Comparison of ENCODE assay signal across 11 cellular contexts in genomic region chr16:75248536-75249380, GRCh38. TPM values are rescaled to one million over a fixed set of nuclear protein-coding genes. Genes with fewer than 3 reads are reported as not detected.
A peak's percentile ranks its signal among the peaks of the same experiment; 100 is the strongest.
DNase-seq lines count a peak whose midpoint lies in the region; ATAC-seq, FAIRE-seq and TF ChIP-seq lines count a peak whose summit lies in the region.
"Had no signal": no experiment of that assay in that cellular context is flagged by ENCODE, and none has a peak within 500 bp of the region (broad histone marks: within the 10 kb centered on the region; RNA-seq: fewer than 3 reads in every experiment).

No MANE protein-coding gene starts in this region.

- peaks cover 11 to 100% (median 63%) of the 10 kb centered on the region in 11 experiments; a peak in 21 of 22 replicates for H4K20me1 ChIP-seq in BLaER1 treated with 17β-estradiol and CSF1 and Interleukin-3, amounts not matched to agents 10 nM and 100 nM

- H3K27ac ChIP-seq in BLaER1 treated with 17β-estradiol and CSF1 and Interleukin-3, amounts not matched to agents 10 nM and 100 nM = no peak overlapping the region
- H3K27ac ChIP-seq in body of pancreas = peak overlapping the region; percentile 96 to 99 (median 99)
- H3K27ac ChIP-seq in kidney (ENCODE audit: low read depth in 2 of 2, low read length in 2 of 2) = peak overlapping the region; percentile 93 to 97
- peak overlapping the region; percentile 97 to 99 (median 98) for H3K27ac ChIP-seq in gastrocnemius medialis

- peaks cover 66 to 91% (median 75%) of the 10 kb centered on the region in 11 experiments for H3K27me3 ChIP-seq in BLaER1 treated with 17β-estradiol and CSF1 and Interleukin-3, amounts not matched to agents 10 nM and 100 nM
- H3K27me3 ChIP-seq in body of pancreas (no peaks in the 10 kb centered on the region), gastrocnemius medialis (no peaks in the 10 kb centered on the region)

- H3K36me3 Mint-ChIP-seq in activated CD4-positive, alpha-beta T cell treated with anti-CD3 and anti-CD28 coated beads, Interleukin-2, amount 10 ng/mL, durations not matched to agents 7 days and 5 days (ENCODE audit: low read depth) = no peaks in the 10 kb centered on the region
- H3K36me3 Mint-ChIP-seq: activated naive CD8-positive, alpha-beta T cell had no signal

- intact Hi-C loops in body of pancreas (cut with DNase I) (no loop called here), kidney (cut with DNase I) (no loop called here), gastrocnemius medialis (cut with DNase I; ENCODE audit: low total_unique reads) (no loop called here)

- WGBS in body of pancreas, 2 donors = 53 to 77% methylated on average over 10 to 14 of the region's 17 CpGs

- H3K36me3 ChIP-seq in BLaER1 treated with 17β-estradiol and CSF1 and Interleukin-3, amounts not matched to agents 10 nM and 100 nM = no peaks in the 10 kb centered on the region
- H3K36me3 ChIP-seq in body of pancreas (replicated peaks in 1 of 2; ENCODE audit: insufficient read depth in 1 of 2, low read depth in 2 of 2) (no peaks in the 10 kb centered on the region), kidney (ENCODE audit: control insufficient read depth in 1 of 2, insufficient read depth in 2 of 2, low read length in 2 of 2) (peaks cover 0 to 4% of the 10 kb centered on the region in 2 donors), gastrocnemius medialis (no peaks in the 10 kb centered on the region)

- H3K9me3 ChIP-seq in BLaER1 treated with 17β-estradiol and CSF1 and Interleukin-3, amounts not matched to agents 10 nM and 100 nM (replicated peaks in 1 of 11) = no peaks in the 10 kb centered on the region
- H3K9me3 ChIP-seq in body of pancreas (no peaks in the 10 kb centered on the region), kidney (ENCODE audit: control insufficient read depth in 1 of 2, low read length in 2 of 2) (no peaks in the 10 kb centered on the region), gastrocnemius medialis (no peaks in the 10 kb centered on the region)

- H3K9me3 Mint-ChIP-seq in activated CD4-positive, alpha-beta T cell treated with anti-CD3 and anti-CD28 coated beads, Interleukin-2, amount 10 ng/mL, durations not matched to agents 7 days and 5 days = no peaks in the 10 kb centered on the region

- POLR2A ChIA-PET in activated CD4-positive, alpha-beta T cell treated with anti-CD3 and anti-CD28 coated beads, Interleukin-2, amount 10 ng/mL, durations not matched to agents 7 days and 5 days (lab: Charles Lee) = no interaction called here

- H3K27me3 Mint-ChIP-seq in activated CD4-positive, alpha-beta T cell treated with anti-CD3 and anti-CD28 coated beads, Interleukin-2, amount 10 ng/mL, durations not matched to agents 7 days and 5 days = peaks cover 36% of the 10 kb centered on the region

- TF ChIP-seq CTCF in body of pancreas (IDR thresholded peaks at IDR 0.05) (no peak), kidney (IDR thresholded peaks at IDR 0.05; ENCODE audit: borderline replicate concordance, extremely low read depth, insufficient read depth) (no peak), gastrocnemius medialis (IDR thresholded peaks at IDR 0.05 in 4 of 5, conservative IDR thresholded peaks at IDR 0.05 in 1 of 5) (no peak), GM20000 (IDR thresholded peaks at IDR 0.05; ENCODE audit: extremely low read depth, missing control alignments) (no peak)

- in situ Hi-C loops in gastrocnemius medialis (cut with MboI; ENCODE audit: low sequenced_read_pairs in 4 of 4) = no loop called here

- CTCF ChIA-PET in activated CD4-positive, alpha-beta T cell treated with anti-CD3 and anti-CD28 coated beads, Interleukin-2, amount 10 ng/mL, durations not matched to agents 7 days and 5 days (lab: Charles Lee) = interaction anchor here (2.2 kb wide), 1 partner anchor 15 kb away, joined by 9 read pairs; no protein-coding TSS in a partner anchor

- DNase-seq in body of pancreas (peak in 1 of 4 donors; percentile 6), kidney (peak; percentile 81), gastrocnemius medialis (no peak), NCI-H2171 (lab: John Stamatoyannopoulos, UW) (no peak), GM20000 (ENCODE audit: low spot score) (no peak), NCI-H774 (lab: John Stamatoyannopoulos, UW) (no peak)
- no peak for DNase-seq in activated CD4-positive, alpha-beta T cell treated with anti-CD3 and anti-CD28 coated beads, Interleukin-2, amount 10 ng/mL, durations not matched to agents 7 days and 5 days
- DNase-seq: NCI-H1105 treated with DMSO at 0.1 percent for 48 hours, OCI-M1 had no signal

- H3K4me2 ChIP-seq in BLaER1 treated with 17β-estradiol and CSF1 and Interleukin-3, amounts not matched to agents 10 nM and 100 nM = peak overlapping the region in 6 of 11 experiments; percentile 6 to 31 (median 22); a peak in 8 of 22 replicates

- H3K9ac ChIP-seq in BLaER1 treated with 17β-estradiol and CSF1 and Interleukin-3, amounts not matched to agents 10 nM and 100 nM = no peak overlapping the region
- peak overlapping the region; percentile 39 to 91 for H3K9ac ChIP-seq in kidney (ENCODE audit: low read length in 2 of 2)

- no peak overlapping the region for H3K4me3 ChIP-seq in BLaER1 treated with 17β-estradiol and CSF1 and Interleukin-3, amounts not matched to agents 10 nM and 100 nM
- no peak overlapping the region for H3K4me3 ChIP-seq in body of pancreas
- H3K4me3 ChIP-seq in kidney (ENCODE audit: low read length in 2 of 2) = peak overlapping the region; percentile 49 to 84
- H3K4me3 ChIP-seq in gastrocnemius medialis = peak overlapping the region in 2 of 4 donors; percentile 89 to 91

- no peak overlapping the region for H3K27ac Mint-ChIP-seq in activated CD4-positive, alpha-beta T cell treated with anti-CD3 and anti-CD28 coated beads, Interleukin-2, amount 10 ng/mL, durations not matched to agents 7 days and 5 days
- H3K27ac Mint-ChIP-seq: activated naive CD8-positive, alpha-beta T cell had no signal

- peaks cover 32 to 44% (median 40%) of the 10 kb centered on the region in 10 experiments for H3K4me1 ChIP-seq in BLaER1 treated with 17β-estradiol and CSF1 and Interleukin-3, amounts not matched to agents 10 nM and 100 nM
- H3K4me1 ChIP-seq in body of pancreas (peaks cover 91% of the 10 kb centered on the region), kidney (ENCODE audit: control insufficient read depth in 1 of 2, insufficient read depth in 1 of 2, low read depth in 1 of 2, low read length in 2 of 2) (peaks cover 76 to 77% of the 10 kb centered on the region in 2 donors), gastrocnemius medialis (peaks cover 82 to 90% of the 10 kb centered on the region in 2 donors)

- peaks cover 5% of the 10 kb centered on the region for H3K4me1 Mint-ChIP-seq in activated CD4-positive, alpha-beta T cell treated with anti-CD3 and anti-CD28 coated beads, Interleukin-2, amount 10 ng/mL, durations not matched to agents 7 days and 5 days

- TF ChIP-seq POLR2A in body of pancreas (IDR thresholded peaks at IDR 0.05) (no peak), gastrocnemius medialis (IDR thresholded peaks at IDR 0.05) (no peak)

- no peak for FAIRE-seq in kidney (lab: Jason Lieb, UNC)

- ATAC-seq in body of pancreas (no peak), gastrocnemius medialis (no peak)

- no peak overlapping the region for H3K4me3 Mint-ChIP-seq in activated CD4-positive, alpha-beta T cell treated with anti-CD3 and anti-CD28 coated beads, Interleukin-2, amount 10 ng/mL, durations not matched to agents 7 days and 5 days

RNA-seq across cellular contexts. Expression of gene BCAR1, which starts 2.7 kb away (rescaled TPM):
- total RNA-seq in body of pancreas = 10 to 100 TPM; 61.0 to 72.8 TPM
- 123 TPM for total RNA-seq in kidney
- 69.1 TPM for polyA plus RNA-seq in kidney (ENCODE audit: insufficient read depth, low read depth, low replicate concordance)
- 100 to 1,000 TPM; 101 to 153 (median 145) TPM for total RNA-seq in gastrocnemius medialis
- total RNA-seq in activated CD4-positive, alpha-beta T cell treated with anti-CD3 and anti-CD28 coated beads, Interleukin-2, amount 10 ng/mL, durations not matched to agents 7 days and 5 days = under 1 TPM in 1 of 2 experiments, not detected in 1; 0.04 TPM

RNA-seq across cellular contexts. Expression of gene CTRB1, which starts 30.0 kb away (rescaled TPM):
- total RNA-seq in body of pancreas = over 10,000 TPM; 14,932 to 20,352 TPM
- not detected for total RNA-seq in kidney
- polyA plus RNA-seq in kidney (ENCODE audit: insufficient read depth, low read depth, low replicate concordance) = not detected
- not detected for total RNA-seq in gastrocnemius medialis
- not detected for total RNA-seq in activated CD4-positive, alpha-beta T cell treated with anti-CD3 and anti-CD28 coated beads, Interleukin-2, amount 10 ng/mL, durations not matched to agents 7 days and 5 days

RNA-seq across cellular contexts. Expression of gene CTRB2, which starts 41.8 kb away (rescaled TPM):
- total RNA-seq in body of pancreas = over 10,000 TPM; 18,538 to 32,261 TPM
- not detected for total RNA-seq in kidney
- polyA plus RNA-seq in kidney (ENCODE audit: insufficient read depth, low read depth, low replicate concordance) = not detected
- 1 to 10 TPM in 1 of 4 donors, not detected in 3; 3.0 TPM for total RNA-seq in gastrocnemius medialis
- total RNA-seq in activated CD4-positive, alpha-beta T cell treated with anti-CD3 and anti-CD28 coated beads, Interleukin-2, amount 10 ng/mL, durations not matched to agents 7 days and 5 days = not detected

Comparison
In these comparisons a context has a peak if more than half of its experiments do, and no peak if none do; other contexts are left out.
1. H3K27ac ChIP-seq: peak in body of pancreas (4 of 4), kidney (2 of 2) and gastrocnemius medialis (4 of 4); none in BLaER1 treated with 17β-estradiol and CSF1 and Interleukin-3, amounts not matched to agents 10 nM and 100 nM (0 of 11).
2. H3K4me3 ChIP-seq: peak in kidney (2 of 2); none in BLaER1 treated with 17β-estradiol and CSF1 and Interleukin-3, amounts not matched to agents 10 nM and 100 nM (0 of 10) and body of pancreas (0 of 2).
3. H3K9ac ChIP-seq: peak in kidney (2 of 2); none in BLaER1 treated with 17β-estradiol and CSF1 and Interleukin-3, amounts not matched to agents 10 nM and 100 nM (0 of 11).
4. RNA of gene BCAR1, which starts 2.7 kb away (total RNA-seq): 101 to 153 TPM in gastrocnemius medialis, 123 TPM in kidney (single experiment) and 61.0 to 72.8 TPM in body of pancreas; 0.04 TPM in activated CD4-positive, alpha-beta T cell treated with anti-CD3 and anti-CD28 coated beads, Interleukin-2, amount 10 ng/mL, durations not matched to agents 7 days and 5 days; every median in the first group is over 10 times any median in the second.
5. RNA of gene CTRB1, which starts 30.0 kb away (total RNA-seq): 14,932 to 20,352 TPM in body of pancreas; not detected in kidney (single experiment), not detected in gastrocnemius medialis and not detected in activated CD4-positive, alpha-beta T cell treated with anti-CD3 and anti-CD28 coated beads, Interleukin-2, amount 10 ng/mL, durations not matched to agents 7 days and 5 days; every median in the first group is over 1,000 times any median in the second.
6. RNA of gene CTRB2, which starts 41.8 kb away (total RNA-seq): 18,538 to 32,261 TPM in body of pancreas; not detected in kidney (single experiment), 3.0 TPM in gastrocnemius medialis and not detected in activated CD4-positive, alpha-beta T cell treated with anti-CD3 and anti-CD28 coated beads, Interleukin-2, amount 10 ng/mL, durations not matched to agents 7 days and 5 days; every median in the first group is over 1,000 times any median in the second.